ENCODE assay signal across 18 cellular contexts in genomic region chr7:88363869-88364268, GRCh38. TPM values are rescaled to one million over a fixed set of nuclear protein-coding genes. Genes with fewer than 3 reads are reported as not detected.
A peak's percentile ranks its signal among the peaks of the same experiment; 100 is the strongest.
DNase-seq lines count a peak whose midpoint lies in the region; ATAC-seq, FAIRE-seq and TF ChIP-seq lines count a peak whose summit lies in the region.
"Had no signal": no experiment of that assay in that cellular context is flagged by ENCODE, and none has a peak within 500 bp of the region (broad histone marks: within the 10 kb centered on the region; RNA-seq: fewer than 3 reads in every experiment).

No MANE protein-coding gene starts in this region.

- TF ChIP-seq EP300 in H1 (IDR thresholded peaks at IDR 0.05; ENCODE audit: borderline replicate concordance in 1 of 2, low read depth in 2 of 2, low read length in 2 of 2): no peak

- peaks cover 0 to 3% (median 0%) of the 10 kb centered on the region in 4 experiments; a peak in 1 of 7 replicates for H3K4me1 ChIP-seq in H1 (replicated peaks in 1 of 4; ENCODE audit: control insufficient read depth in 3 of 4, insufficient read depth in 4 of 4, low read length in 3 of 4)
- H3K4me1 ChIP-seq in neural progenitor cell: no peaks in the 10 kb centered on the region

- no peak overlapping the region for H2BK15ac ChIP-seq in H1 (ENCODE audit: low read length)

- no peak for TF ChIP-seq POLR2A in H1 (IDR thresholded peaks at IDR 0.05; ENCODE audit: control extremely low read depth in 1 of 2, low read depth in 2 of 2, low read length in 2 of 2)

- no peak overlapping the region for H2AK5ac ChIP-seq in H1 (ENCODE audit: low read depth, low read length)

- H3K4me3 Mint-ChIP-seq in neural progenitor cell: no peak overlapping the region
- H3K4me3 Mint-ChIP-seq: B cell; CD8-positive, alpha-beta T cell had no signal

- H3K9ac ChIP-seq in H1 (replicated peaks in 1 of 4; ENCODE audit: extremely low read depth in 1 of 4, low read depth in 3 of 4, low read length in 3 of 4): no peak overlapping the region
- no peak overlapping the region for H3K9ac ChIP-seq in neural progenitor cell
- H3K9ac ChIP-seq: BLaER1 treated with 17β-estradiol and CSF1 and Interleukin-3, amounts not matched to agents 10 nM and 100 nM had no signal

- no peak overlapping the region for H2BK20ac ChIP-seq in H1 (ENCODE audit: low read length)

- H3K27me3 ChIP-seq in WERI-Rb-1 (ENCODE audit: insufficient read depth, low read depth, severe bottlenecking) (no peaks in the 10 kb centered on the region), H1 (replicated peaks in 1 of 4; ENCODE audit: control insufficient read depth in 3 of 4, extremely low read depth in 1 of 4, insufficient read depth in 3 of 4, low read length in 3 of 4) (no peaks in the 10 kb centered on the region), neural progenitor cell (no peaks in the 10 kb centered on the region)
- H3K27me3 ChIP-seq: BLaER1 treated with 17β-estradiol and CSF1 and Interleukin-3, amounts not matched to agents 10 nM and 100 nM had no signal

- H2BK12ac ChIP-seq in H1 (ENCODE audit: low read depth, low read length): no peak overlapping the region

- DNase-seq in WERI-Rb-1 (peak; percentile 10), H1 (ENCODE audit: low read depth in 1 of 2, low spot score in 2 of 2) (no peak), neural progenitor cell (ENCODE audit: low spot score) (no peak), SIG-M5 treated with dmso at 0.1 percent for 504 hours (lab: John Stamatoyannopoulos, UW; ENCODE audit: unreplicated experiment) (no peak), hippocampal formation (lab: John Stamatoyannopoulos, UW) (no peak), NCI-H1694 treated with DMSO at 0.1 percent for 48 hours (lab: John Stamatoyannopoulos, UW) (no peak)
- DNase-seq: Calu3; CD8-positive, alpha-beta T cell; DMS79 treated with DMSO at 0.1 percent for 48 hours; GF-D8; HCEC 1CT; IMR-90 had no signal

- no peak overlapping the region for H4K5ac ChIP-seq in H1 (ENCODE audit: insufficient read length, low read depth, low read length)

- H2AFZ ChIP-seq in H1 (ENCODE audit: low read length) (peak overlapping the region; percentile 9; the same call in 1 of the 2 replicates), neural progenitor cell (replicated peaks) (peak overlapping the region; percentile 19)

- no peaks in the 10 kb centered on the region for H4K20me1 ChIP-seq in H1 (replicated peaks in 1 of 2; ENCODE audit: control insufficient read depth in 1 of 2, insufficient read depth in 2 of 2, low read length in 2 of 2)
- H4K20me1 ChIP-seq in neural progenitor cell (ENCODE audit: low read depth): no peaks in the 10 kb centered on the region
- H4K20me1 ChIP-seq: BLaER1 treated with 17β-estradiol and CSF1 and Interleukin-3, amounts not matched to agents 10 nM and 100 nM had no signal

- no peak overlapping the region for H3K4ac ChIP-seq in H1 (replicated peaks; ENCODE audit: insufficient read length, low read depth, low read length)

- WGBS in H1 (ENCODE audit: extremely low coverage in 1 of 2, insufficient coverage in 1 of 2, insufficient read length in 1 of 2, insufficient replicate concordance in 2 of 2, low coverage in 1 of 2, low lambda C conversion rate in 2 of 2, missing lambda C conversion rate in 1 of 2), 2 experiments: 82% methylated on average over 2 of the region's 2 CpGs; no CpG with 5 or more reads in 1 of the 2 experiments

- H3K18ac ChIP-seq in H1 (ENCODE audit: extremely low read depth, low read length): no peak overlapping the region

- H3K27me3 Mint-ChIP-seq in neural progenitor cell (ENCODE audit: insufficient read depth, low read depth): no peaks in the 10 kb centered on the region
- H3K27me3 Mint-ChIP-seq: B cell had no signal

- no peak overlapping the region for H3K27ac Mint-ChIP-seq in neural progenitor cell
- H3K27ac Mint-ChIP-seq: B cell; CD8-positive, alpha-beta T cell had no signal

- H3K4me3 ChIP-seq in WERI-Rb-1 (ENCODE audit: low read depth, low read length): no peak overlapping the region
- no peak overlapping the region for H3K4me3 ChIP-seq in H1 (ENCODE audit: extremely low read depth in 1 of 4, insufficient read depth in 2 of 4, low read depth in 3 of 4, low read length in 4 of 4)
- no peak overlapping the region for H3K4me3 ChIP-seq in neural progenitor cell
- H3K4me3 ChIP-seq: BLaER1 treated with 17β-estradiol and CSF1 and Interleukin-3, amounts not matched to agents 10 nM and 100 nM had no signal

- no peaks in the 10 kb centered on the region for H3K36me3 ChIP-seq in WERI-Rb-1
- no peaks in the 10 kb centered on the region for H3K36me3 ChIP-seq in H1 (ENCODE audit: control insufficient read depth in 2 of 4, insufficient read depth in 4 of 4, low read length in 3 of 4)
- no peaks in the 10 kb centered on the region for H3K36me3 ChIP-seq in neural progenitor cell
- H3K36me3 ChIP-seq: BLaER1 treated with 17β-estradiol and CSF1 and Interleukin-3, amounts not matched to agents 10 nM and 100 nM had no signal

- no peak overlapping the region for H4K8ac ChIP-seq in H1 (ENCODE audit: extremely low read depth, insufficient read depth, low read length)

- no peak for ATAC-seq in HG02798 (IDR thresholded peaks at IDR 0.05; ENCODE audit: poor library complexity, unreplicated experiment)
- ATAC-seq: CD8-positive, alpha-beta T cell had no signal

- H2BK120ac ChIP-seq in H1 (replicated peaks; ENCODE audit: low read depth, low read length): no peak overlapping the region

- no peak for TF ChIP-seq RAD21 in H1 (IDR thresholded peaks at IDR 0.05 in 1 of 2, conservative IDR thresholded peaks at IDR 0.05 in 1 of 2; ENCODE audit: low read depth in 2 of 2, low read length in 2 of 2)

- CTCF ChIA-PET in H1 (lab: Charles Lee; ENCODE audit: partially characterized antibody): interaction anchor here (1.2 to 4.3 kb wide), 2 partner anchors 12 to 18 kb away, joined by 3 to 20 read pairs; no protein-coding TSS in a partner anchor

- peaks cover 12% of the 10 kb centered on the region for H3K4me1 Mint-ChIP-seq in neural progenitor cell
- H3K4me1 Mint-ChIP-seq: B cell had no signal

- H3F3A ChIP-seq in neural progenitor cell (ENCODE audit: low read depth): no peaks in the 10 kb centered on the region

- H3K4me2 ChIP-seq in H1 (ENCODE audit: insufficient read depth in 1 of 2, low read depth in 2 of 2, low read length in 2 of 2) (no peak overlapping the region), neural progenitor cell (no peak overlapping the region)
- H3K4me2 ChIP-seq: BLaER1 treated with 17β-estradiol and CSF1 and Interleukin-3, amounts not matched to agents 10 nM and 100 nM had no signal

- H3K9me3 Mint-ChIP-seq in neural progenitor cell: no peaks in the 10 kb centered on the region
- H3K9me3 Mint-ChIP-seq: CD8-positive, alpha-beta T cell had no signal

- H3K9me3 ChIP-seq in WERI-Rb-1 (ENCODE audit: severe bottlenecking) (no peaks in the 10 kb centered on the region), H1 (ENCODE audit: insufficient read depth in 2 of 2, low read depth in 1 of 2, low read length in 1 of 2) (no peaks in the 10 kb centered on the region), neural progenitor cell (ENCODE audit: low read depth) (no peaks in the 10 kb centered on the region)
- H3K9me3 ChIP-seq: BLaER1 treated with 17β-estradiol and CSF1 and Interleukin-3, amounts not matched to agents 10 nM and 100 nM had no signal

- FAIRE-seq in H1 (lab: Jason Lieb, UNC): no peak
- FAIRE-seq: H54, HTR-8/SVneo had no signal

- TF ChIP-seq CTCF in WERI-Rb-1 (IDR thresholded peaks at IDR 0.05; ENCODE audit: low read depth, low read length): no peak
- no peak for TF ChIP-seq CTCF in H1 (IDR thresholded peaks at IDR 0.05; ENCODE audit: control extremely low read depth in 1 of 3, insufficient read depth in 1 of 3, low read depth in 1 of 3, low read length in 3 of 3)
- no peak for TF ChIP-seq CTCF in neural progenitor cell (IDR thresholded peaks at IDR 0.05)

- no peak overlapping the region for H4K91ac ChIP-seq in H1 (replicated peaks; ENCODE audit: insufficient read length, low read length)

- no peak overlapping the region for H3K23ac ChIP-seq in H1 (ENCODE audit: insufficient read length)

- H3K27ac ChIP-seq in WERI-Rb-1: no peak overlapping the region
- no peak overlapping the region for H3K27ac ChIP-seq in H1 (ENCODE audit: low read depth, low read length)
- H3K27ac ChIP-seq in neural progenitor cell: no peak overlapping the region
- H3K27ac ChIP-seq: BLaER1 treated with 17β-estradiol and CSF1 and Interleukin-3, amounts not matched to agents 10 nM and 100 nM had no signal

- no peaks in the 10 kb centered on the region for H3K36me3 Mint-ChIP-seq in neural progenitor cell
- H3K36me3 Mint-ChIP-seq: CD8-positive, alpha-beta T cell had no signal

- H3K79me2 ChIP-seq in H1 (ENCODE audit: control insufficient read depth in 1 of 2, insufficient read depth in 2 of 2, low read length in 2 of 2) (no peaks in the 10 kb centered on the region), neural progenitor cell (ENCODE audit: low read depth) (no peaks in the 10 kb centered on the region)

- H3K56ac ChIP-seq in H1 (replicated peaks; ENCODE audit: insufficient read length, low read depth, low read length): no peak overlapping the region

- no peaks in the 10 kb centered on the region; the same call in 1 of the 2 replicates for H3K23me2 ChIP-seq in H1 (ENCODE audit: low read depth, low read length)

- POLR2A ChIA-PET in H1 (lab: Charles Lee; ENCODE audit: partially characterized antibody): no interaction called here

- H2BK5ac ChIP-seq in H1 (ENCODE audit: low read depth, low read length): no peak overlapping the region

- no peak overlapping the region for H3K14ac ChIP-seq in H1 (ENCODE audit: insufficient read length)

- H3K79me1 ChIP-seq in H1 (ENCODE audit: low read depth, low read length): no peaks in the 10 kb centered on the region

TF ChIP-seq in H1, 55 proteins besides CTCF, POLR2A, EP300 and RAD21 (continues in another document):
- TF ChIP-seq SP2 (IDR thresholded peaks at IDR 0.05; ENCODE audit: low read length): no peak

RNA-seq across cellular contexts. Expression of gene STEAP4, which starts 57.2 kb away (rescaled TPM):
- total RNA-seq in H1 (2021; fragmentation: NEBNext Ultra II Directional; extraction: Animal tissue kit (Norgen Biotek cat#: 25700)): 0.08 TPM in 1 of 2 replicates, not detected in the other
- polyA plus RNA-seq in H1 (2011; rRNA removed): under 0.01 and 0.02 TPM in 2 replicates
- not detected for polyA plus RNA-seq in H1 (2011; cell fraction: cytosol; rRNA removed)
- polyA plus RNA-seq in H1 (2011; cell fraction: nucleus; rRNA removed): not detected
- 0.03 to 0.04 TPM in 2 of 4 replicates, not detected in the others for polyA plus RNA-seq in H1 (2012, experiment 1 of 2)
- polyA plus RNA-seq in H1 (2012, experiment 2 of 2): not detected
- polyA plus RNA-seq in H1 (2013, experiment 1 of 2): 0.06 TPM
- polyA plus RNA-seq in H1 (2013, experiment 2 of 2): 0.04 TPM
- not detected in 2 replicates for polyA minus RNA-seq in H1 (2011; rRNA and poly(A)+ RNA removed)
- polyA minus RNA-seq in H1 (2011; cell fraction: cytosol; rRNA and poly(A)+ RNA removed): not detected
- polyA minus RNA-seq in H1 (2011; cell fraction: nucleus; rRNA and poly(A)+ RNA removed): not detected
- not detected in 2 replicates for total RNA-seq in neural progenitor cell (ENCODE audit: low replicate concordance)
- total RNA-seq: A172; B cell; CD8-positive, alpha-beta T cell; IMR-90 had no signal
- polyA plus RNA-seq: IMR-90 had no signal
